ENCODE assay signal across 19 cellular contexts in the genomic region with DNA sequence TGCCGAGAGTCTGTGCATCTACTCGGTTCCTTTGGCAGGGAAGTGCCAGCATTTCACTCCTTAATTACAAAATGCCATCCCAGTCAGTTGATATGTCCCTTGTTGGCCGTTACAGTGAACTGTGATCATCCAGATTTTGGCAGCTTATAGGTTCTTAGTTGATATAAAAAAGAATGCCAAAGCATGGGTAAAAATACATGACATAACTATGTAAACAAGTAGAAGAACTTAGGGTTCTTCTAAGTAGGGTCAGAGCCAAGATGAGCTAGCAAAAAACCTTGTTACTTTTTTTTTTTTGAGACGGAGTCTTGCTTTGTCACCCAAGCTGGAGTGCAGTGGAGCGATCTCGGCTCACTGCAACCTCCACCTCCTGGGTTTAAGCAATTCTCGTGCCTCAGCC.
DNase-seq lines count a peak whose midpoint lies in the region; ATAC-seq, FAIRE-seq and TF ChIP-seq lines count a peak whose summit lies in the region.
"Had no signal": no experiment of that assay in that cellular context is flagged by ENCODE, and none has a peak within 500 bp of the region (broad histone marks: within the 10 kb centered on the region; RNA-seq: fewer than 3 reads in every experiment).

No MANE protein-coding gene starts in this region.

- no peaks in the 10 kb centered on the region for H3K9me3 Mint-ChIP-seq in stimulated activated effector memory CD8-positive, alpha-beta T cell treated with anti-CD3 and anti-CD28 coated beads, Interleukin-12 subunit alpha, Interleukin-12 subunit beta, amount 100 ng/mL, for 72 hours
- H3K9me3 Mint-ChIP-seq: activated naive CD4-positive, alpha-beta T cell treated with anti-CD3 and anti-CD28 coated beads, Interleukin-2, amount 50 U/mL, for 24 hours; CD8-positive, alpha-beta T cell; effector memory CD8-positive, alpha-beta T cell had no signal

- in situ Hi-C loops in G401 (cut with HindIII; ENCODE audit: low sequenced_read_pairs) (loop anchor here (5.0 kb wide), 1 partner anchor 37 kb away; no protein-coding TSS in a partner anchor), GM13977 (cut with MboI; ENCODE audit: low pct_unique_long_range_greater_than_20kb, low sequenced_read_pairs, unreplicated experiment) (no loop called here)

- DNase-seq in G401 (ENCODE audit: low spot score) (peak; percentile 23), inferior parietal cortex (ENCODE audit: extremely low spot score) (peak; percentile 46), RKO (ENCODE audit: low spot score) (no peak), GM12892 (ENCODE audit: insufficient read length) (no peak), GM13977 (ENCODE audit: low spot score) (no peak)
- DNase-seq in stimulated activated effector memory CD8-positive, alpha-beta T cell treated with anti-CD3 and anti-CD28 coated beads, Interleukin-12 subunit alpha, Interleukin-12 subunit beta, amount 100 ng/mL, for 72 hours (ENCODE audit: low spot score in 2 of 2), result no peak
- DNase-seq: activated CD4-positive, alpha-beta T cell treated with anti-CD3 and anti-CD28 coated beads, Interleukin-2, amount 50 U/mL, for 4 hours; activated T-cell treated with anti-CD3 and anti-CD28 coated beads, Interleukin-2, amount 50 U/mL, for 1 hour; CD8-positive, alpha-beta T cell; effector memory CD8-positive, alpha-beta T cell; left colon; NCI-H1436; NCI-H2227 treated with DMSO at 0.1 percent for 48 hours; RPMI8226; small intestine had no signal

- TF ChIP-seq CTCF in VCaP (conservative IDR thresholded peaks at IDR 0.05) (no peak), GM13977 (IDR thresholded peaks at IDR 0.05; ENCODE audit: extremely low read depth, insufficient read depth, missing control alignments) (no peak)

- TF ChIP-seq POLR2A in GM12892 (IDR thresholded peaks at IDR 0.05; ENCODE audit: low read depth, low read length), result no peak

- H3K27ac Mint-ChIP-seq in stimulated activated effector memory CD8-positive, alpha-beta T cell treated with anti-CD3 and anti-CD28 coated beads, Interleukin-12 subunit alpha, Interleukin-12 subunit beta, amount 100 ng/mL, for 72 hours, result peak overlapping the region; percentile 43
- H3K27ac Mint-ChIP-seq: activated naive CD4-positive, alpha-beta T cell treated with anti-CD3 and anti-CD28 coated beads, Interleukin-2, amount 50 U/mL, for 24 hours; CD8-positive, alpha-beta T cell had no signal

- peaks cover 74% of the 10 kb centered on the region for H3K36me3 Mint-ChIP-seq in stimulated activated effector memory CD8-positive, alpha-beta T cell treated with anti-CD3 and anti-CD28 coated beads, Interleukin-12 subunit alpha, Interleukin-12 subunit beta, amount 100 ng/mL, for 72 hours

- FAIRE-seq in GM12892 (lab: Jason Lieb, UNC), result no peak
- FAIRE-seq: bronchial epithelial cell, small intestine had no signal

- peak overlapping the region; percentile 39 for H3K27ac ChIP-seq in VCaP

- H3K4me1 Mint-ChIP-seq in stimulated activated effector memory CD8-positive, alpha-beta T cell treated with anti-CD3 and anti-CD28 coated beads, Interleukin-12 subunit alpha, Interleukin-12 subunit beta, amount 100 ng/mL, for 72 hours, result peaks cover 5% of the 10 kb centered on the region

- no peak for ATAC-seq in stimulated activated effector memory CD8-positive, alpha-beta T cell treated with anti-CD3 and anti-CD28 coated beads, Interleukin-12 subunit alpha, Interleukin-12 subunit beta, amount 100 ng/mL, for 72 hours
- no peak for ATAC-seq in HG02763 (IDR thresholded peaks at IDR 0.05; ENCODE audit: unreplicated experiment)
- ATAC-seq: CD8-positive, alpha-beta T cell; effector memory CD8-positive, alpha-beta T cell; left colon had no signal

- H3K4me3 Mint-ChIP-seq in stimulated activated effector memory CD8-positive, alpha-beta T cell treated with anti-CD3 and anti-CD28 coated beads, Interleukin-12 subunit alpha, Interleukin-12 subunit beta, amount 100 ng/mL, for 72 hours, result no peak overlapping the region
- H3K4me3 Mint-ChIP-seq: activated naive CD4-positive, alpha-beta T cell treated with anti-CD3 and anti-CD28 coated beads, Interleukin-2, amount 50 U/mL, for 24 hours; CD8-positive, alpha-beta T cell; effector memory CD8-positive, alpha-beta T cell had no signal

Comparison
In these comparisons a context has a peak if more than half of its experiments do, and no peak if none do; other contexts are left out.
1. DNase-seq: peak in G401 (single experiment) and inferior parietal cortex (single experiment); none in stimulated activated effector memory CD8-positive, alpha-beta T cell treated with anti-CD3 and anti-CD28 coated beads, Interleukin-12 subunit alpha, Interleukin-12 subunit beta, amount 100 ng/mL, for 72 hours (0 of 2), RKO (single experiment), GM12892 (single experiment) and GM13977 (single experiment).